ENCODE assay signal across 16 cellular contexts in the genomic region with DNA sequence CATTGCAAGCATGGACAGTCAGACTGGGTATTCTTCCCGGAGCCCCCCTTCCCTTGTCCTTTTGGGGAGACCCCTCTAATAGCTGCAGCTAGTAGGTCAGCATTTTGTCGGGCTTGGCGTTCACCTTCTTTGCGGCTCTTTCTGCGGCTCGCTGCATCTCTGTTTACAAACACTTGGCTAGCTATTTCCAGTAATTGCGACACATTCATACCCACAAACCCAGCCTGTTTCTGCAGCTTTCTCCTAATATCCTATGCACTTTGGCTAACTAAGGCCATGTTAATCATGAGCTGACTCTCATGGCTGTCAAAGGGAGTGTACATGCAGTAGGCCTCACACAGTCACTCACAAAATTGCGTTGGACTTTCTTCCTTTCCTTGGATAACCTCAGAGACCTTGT.
"Had no signal": no experiment of that assay in that cellular context is flagged by ENCODE, and none has a peak within 500 bp of the region (broad histone marks: within the 10 kb centered on the region; RNA-seq: fewer than 3 reads in every experiment).

No MANE protein-coding gene starts in this region.

- DNase-seq: KBM-7, NCI-H1092, NCI-H1105 treated with DMSO at 0.1 percent for 48 hours, NCI-H1417 treated with DMSO at 0.1 percent for 48 hours, NCI-H146, NCI-H1694 treated with DMSO at 0.1 percent for 48 hours, NCI-H1930, NCI-H2081, NCI-H2107, NCI-H2227 treated with DMSO at 0.1 percent for 48 hours, NCI-H524, NCI-H526 treated with DMSO at 0.1 percent for 48 hours, NCI-H748 treated with DMSO at 0.1 percent for 48 hours, Right ventricle myocardium superior, RPMI8226, T-cell had no signal

- ATAC-seq: T-cell had no signal
